In genomic region chr2:71466301-71467179, GRCh38 we compare ENCODE assay signal across 8 cellular contexts. TPM values are rescaled to one million over a fixed set of nuclear protein-coding genes. Genes with fewer than 3 reads are reported as not detected.
DNase-seq lines count a peak whose midpoint lies in the region; ATAC-seq and TF ChIP-seq lines count a peak whose summit lies in the region.

No MANE protein-coding gene starts in this region.

- H3K4me3 Mint-ChIP-seq in activated naive CD4-positive, alpha-beta T cell treated with anti-CD3 and anti-CD28 coated beads for 36 hours = peak overlapping the region; percentile 72

- H3K9me3 Mint-ChIP-seq in activated naive CD4-positive, alpha-beta T cell treated with anti-CD3 and anti-CD28 coated beads for 36 hours = no peaks in the 10 kb centered on the region

- no peaks in the 10 kb centered on the region for H3K9me3 ChIP-seq in mucosa of stomach (ENCODE audit: control insufficient read depth, low read length)

- H3K9ac ChIP-seq in mucosa of stomach (ENCODE audit: low read length) = peak overlapping the region; percentile 4

- peak overlapping the region; percentile 54 for H3K4me3 ChIP-seq in epithelial cell of esophagus (ENCODE audit: low read length)
- H3K4me3 ChIP-seq in mucosa of stomach (ENCODE audit: low read length) = peak overlapping the region; percentile 14

- peaks cover 43% of the 10 kb centered on the region for H3K27me3 ChIP-seq in mucosa of stomach (ENCODE audit: control insufficient read depth, insufficient read depth, low read length)

- H3K27me3 Mint-ChIP-seq in activated naive CD4-positive, alpha-beta T cell treated with anti-CD3 and anti-CD28 coated beads for 36 hours (ENCODE audit: low read depth) = peaks cover 23% of the 10 kb centered on the region

- POLR2A ChIA-PET in RWPE1 (lab: Yijun Ruan, JAX; ENCODE audit: low non-redundant PET) = no interaction called here

- CTCF ChIA-PET in activated naive CD4-positive, alpha-beta T cell treated with anti-CD3 and anti-CD28 coated beads for 36 hours (lab: Charles Lee) = interaction anchor here (0.9 kb wide), 1 partner anchor 167 kb away, joined by 3 read pairs; no protein-coding TSS in a partner anchor
- CTCF ChIA-PET in RWPE1 (lab: Yijun Ruan, JAX) = interaction anchor here (0.6 to 0.8 kb wide), 2 partner anchors 80 to 135 kb away, joined by 3 read pairs; partner anchors contain the start of gene ZNF638

- intact Hi-C loops in activated naive CD4-positive, alpha-beta T cell treated with anti-CD3 and anti-CD28 coated beads for 36 hours (cut with micrococcal nuclease) = no loop called here

- peaks cover 11% of the 10 kb centered on the region for H3K4me1 ChIP-seq in mucosa of stomach (ENCODE audit: control insufficient read depth, insufficient read depth, low read length)

- no peaks in the 10 kb centered on the region for H3K36me3 Mint-ChIP-seq in activated naive CD4-positive, alpha-beta T cell treated with anti-CD3 and anti-CD28 coated beads for 36 hours (ENCODE audit: low read depth)

- H3K27ac ChIP-seq in RWPE1 = no peak overlapping the region

- no peak overlapping the region for H3K27ac Mint-ChIP-seq in activated naive CD4-positive, alpha-beta T cell treated with anti-CD3 and anti-CD28 coated beads for 36 hours

- DNase-seq in activated naive CD4-positive, alpha-beta T cell treated with anti-CD3 and anti-CD28 coated beads for 36 hours = peak; percentile 12
- no peak for DNase-seq in activated naive CD4-positive, alpha-beta T cell treated with Interleukin-2 at 50 U/mL for 16 hours
- DNase-seq in RWPE1 (ENCODE audit: low spot score) (peak; percentile 42), epithelial cell of esophagus (ENCODE audit: low read depth) (peak; percentile 35), HCEC 1CT (no peak)

- ATAC-seq in GM18502 (IDR thresholded peaks at IDR 0.05; ENCODE audit: poor library complexity, unreplicated experiment) (no peak), GM18867 (IDR thresholded peaks at IDR 0.05; ENCODE audit: unreplicated experiment) (no peak)

- no peaks in the 10 kb centered on the region for H3K36me3 ChIP-seq in mucosa of stomach (ENCODE audit: control insufficient read depth, insufficient read depth, low read length)

- TF ChIP-seq CTCF in RWPE1 (conservative IDR thresholded peaks at IDR 0.05; ENCODE audit: low read depth) (no peak), epithelial cell of esophagus (IDR thresholded peaks at IDR 0.05; ENCODE audit: insufficient read depth, low read depth, low read length, missing control alignments) (no peak)

- H3K4me1 Mint-ChIP-seq in activated naive CD4-positive, alpha-beta T cell treated with anti-CD3 and anti-CD28 coated beads for 36 hours (ENCODE audit: low read depth) = peaks cover 5% of the 10 kb centered on the region

RNA-seq across cellular contexts. Expression of gene DYSF, which starts 13.2 kb away (rescaled TPM):
- under 1 TPM; 0.05 to 0.07 TPM for total RNA-seq in activated naive CD4-positive, alpha-beta T cell treated with anti-CD3 and anti-CD28 coated beads for 36 hours

Comparison
In these comparisons a context has a peak if more than half of its experiments do, and no peak if none do; other contexts are left out.
1. DNase-seq: peak in activated naive CD4-positive, alpha-beta T cell treated with anti-CD3 and anti-CD28 coated beads for 36 hours (single experiment), RWPE1 (single experiment) and epithelial cell of esophagus (single experiment); none in activated naive CD4-positive, alpha-beta T cell treated with Interleukin-2 at 50 U/mL for 16 hours (single experiment) and HCEC 1CT (single experiment).